In genomic region chr4:182748283-182748682, GRCh38 we compare ENCODE assay signal across 10 cellular contexts.
"Had no signal": no experiment of that assay in that cellular context is flagged by ENCODE, and none has a peak within 500 bp of the region (broad histone marks: within the 10 kb centered on the region; RNA-seq: fewer than 3 reads in every experiment).

No MANE protein-coding gene starts in this region.

- H3K27me3 Mint-ChIP-seq: progenitor cell of endocrine pancreas had no signal

- H3K9me3 Mint-ChIP-seq: activated CD4-positive, alpha-beta T cell treated with anti-CD3 and anti-CD28 coated beads, Interleukin-2, amount 10 ng/mL, durations not matched to agents 24 days and 14 days had no signal

- H3K4me3 Mint-ChIP-seq: activated CD4-positive, alpha-beta T cell treated with anti-CD3 and anti-CD28 coated beads, Interleukin-2, amount 10 ng/mL, durations not matched to agents 24 days and 14 days; naive B cell; T-cell had no signal

- H3K4me1 Mint-ChIP-seq: activated CD4-positive, alpha-beta T cell treated with anti-CD3 and anti-CD28 coated beads, Interleukin-2, amount 10 ng/mL, durations not matched to agents 24 days and 14 days; naive B cell; T-cell had no signal

- ATAC-seq: T-cell had no signal

- H3K36me3 Mint-ChIP-seq: T-cell had no signal

- H3K4me3 ChIP-seq: coronary artery, sigmoid colon had no signal

- H3K9me3 ChIP-seq: sigmoid colon had no signal

- H3K27me3 ChIP-seq: sigmoid colon had no signal

- H3K27ac Mint-ChIP-seq: activated CD4-positive, alpha-beta T cell treated with anti-CD3 and anti-CD28 coated beads, Interleukin-2, amount 10 ng/mL, durations not matched to agents 24 days and 14 days; naive B cell; progenitor cell of endocrine pancreas; T-cell had no signal

- DNase-seq: activated CD4-positive, alpha-beta T cell treated with anti-CD3 and anti-CD28 coated beads, Interleukin-2, amount 10 ng/mL, durations not matched to agents 24 days and 14 days; activated naive CD4-positive, alpha-beta T cell treated with Interleukin-2 at 50 U/mL for 16 hours; effector CD8-positive, alpha-beta T cell; islet precursor cell; naive B cell; sigmoid colon; stimulated activated CD4-positive, alpha-beta T cell treated with anti-CD3 and anti-CD28 coated beads, Interleukin-4, amount 100 ng/mL, for 24 hours; T-cell had no signal

- H3K27ac ChIP-seq: coronary artery, sigmoid colon had no signal
